Comparison of ENCODE assay signal across 9 cellular contexts in the genomic region with DNA sequence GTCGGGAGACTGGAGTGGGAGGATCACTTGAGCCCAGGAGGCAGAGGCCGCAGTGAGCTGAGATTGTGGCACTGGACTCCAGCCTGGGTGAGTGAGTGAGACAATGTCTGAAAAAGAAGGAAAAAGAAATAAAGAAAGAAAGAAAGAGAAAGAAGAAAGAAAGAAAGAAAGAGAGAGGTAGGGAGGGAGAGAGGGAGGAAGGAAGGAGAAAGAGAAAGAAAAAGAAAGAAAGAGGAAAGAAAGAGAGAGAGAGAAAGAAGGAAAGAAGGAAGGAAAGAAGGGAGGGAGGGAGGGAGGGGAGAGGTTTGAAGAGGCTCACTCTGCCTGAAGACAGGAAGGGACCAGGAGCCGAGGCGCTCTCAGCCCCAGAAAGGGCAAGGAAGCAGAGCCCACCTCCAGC. TPM values are rescaled to one million over a fixed set of nuclear protein-coding genes. Genes with fewer than 3 reads are reported as not detected.
"Had no signal": no experiment of that assay in that cellular context is flagged by ENCODE, and none has a peak within 500 bp of the region (broad histone marks: within the 10 kb centered on the region; RNA-seq: fewer than 3 reads in every experiment).

No MANE protein-coding gene starts in this region.

- H3K4me2 ChIP-seq: KMS-11 had no signal

- H3K4me3 ChIP-seq: HAP-1 had no signal

- H3K27ac ChIP-seq: KMS-11 had no signal

- FAIRE-seq: HTR-8/SVneo had no signal

- ATAC-seq: HCT116 had no signal

- H3K36me3 ChIP-seq: HAP-1 had no signal

- H3K9ac ChIP-seq: KMS-11 had no signal

- H3K4me1 ChIP-seq: HAP-1 had no signal

- H3K9me3 ChIP-seq: HAP-1 had no signal

- DNase-seq: GOT3, H7, KBM-7 had no signal

RNA-seq across cellular contexts. Expression of a gene that starts 4.8 kb away (rescaled TPM):
- total RNA-seq: H4, H7, HT-29 had no signal
